ENCODE assay signal across 10 cellular contexts in the genomic region with DNA sequence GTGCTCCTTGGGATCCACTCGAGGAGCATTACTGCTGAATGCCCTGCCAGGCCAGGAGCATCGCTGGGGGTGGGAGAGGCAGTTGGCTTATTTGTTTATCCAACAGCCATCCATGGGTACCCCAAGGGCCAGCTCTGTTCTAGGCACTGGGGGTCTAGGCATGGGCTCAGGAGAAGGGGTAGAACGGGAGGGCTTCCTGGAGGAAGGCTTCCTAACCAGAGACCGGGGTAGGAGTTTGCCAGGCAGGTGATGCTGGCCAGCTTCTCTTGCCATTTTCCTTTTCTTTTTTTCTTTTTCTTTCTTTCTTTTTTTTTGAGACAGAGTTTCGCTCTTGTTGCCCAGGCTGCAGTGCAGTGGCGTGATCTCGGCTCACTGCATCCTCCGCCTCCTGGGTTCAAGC.
DNase-seq lines count a peak whose midpoint lies in the region; ATAC-seq and TF ChIP-seq lines count a peak whose summit lies in the region.
"Had no signal": no experiment of that assay in that cellular context is flagged by ENCODE, and none has a peak within 500 bp of the region (broad histone marks: within the 10 kb centered on the region; RNA-seq: fewer than 3 reads in every experiment).

No MANE protein-coding gene starts in this region.

- no peak for ATAC-seq in CD4-positive, alpha-beta T cell (ENCODE audit: poor library complexity)

- peaks cover 98% of the 10 kb centered on the region for H4K20me1 ChIP-seq in neural progenitor cell (ENCODE audit: low read depth)

- BruUV-seq in A673 (replicated peaks; lab: Mats Ljungman, UMichigan): no TSS peak

- peaks cover 100% of the 10 kb centered on the region for H3K79me2 ChIP-seq in neural progenitor cell (ENCODE audit: low read depth)

- H3K4me1 ChIP-seq in A673 (ENCODE audit: insufficient read depth, low read length, poor library complexity, severe bottlenecking): peaks cover 22% of the 10 kb centered on the region
- peaks cover 61% of the 10 kb centered on the region for H3K4me1 ChIP-seq in neural progenitor cell

- peaks cover 18% of the 10 kb centered on the region for H3K36me3 Mint-ChIP-seq in CD4-positive, alpha-beta T cell (ENCODE audit: low read depth)
- peaks cover 8% of the 10 kb centered on the region for H3K36me3 Mint-ChIP-seq in activated T-helper 1 cell treated with anti-CD3 and anti-CD28 coated beads, Interleukin-12 subunit alpha, Interleukin-12 subunit beta, Interleukin-2, Interleukin-4 antibody, amounts not matched to agents 30 ng/mL and 10 ng/mL and 1 ng/mL, durations not matched to agents 14 hours and 24 hours and 36 hours (ENCODE audit: low read depth)
- no peaks in the 10 kb centered on the region for H3K36me3 Mint-ChIP-seq in neural progenitor cell

- intact Hi-C loops in A673 (cut with micrococcal nuclease; ENCODE audit: unreplicated experiment): no loop called here
- intact Hi-C loops in CD4-positive, alpha-beta T cell (cut with DNase I, micrococcal nuclease): loop anchor here in 1 of 2 experiments (2.0 kb wide), 1 partner anchor 113 kb away; no protein-coding TSS in a partner anchor
- intact Hi-C loops in activated T-helper 1 cell treated with anti-CD3 and anti-CD28 coated beads, Interleukin-12 subunit alpha, Interleukin-12 subunit beta, Interleukin-2, Interleukin-4 antibody, amounts not matched to agents 30 ng/mL and 10 ng/mL and 1 ng/mL, durations not matched to agents 14 hours and 24 hours and 36 hours (cut with micrococcal nuclease): no loop called here
- intact Hi-C loops in head of caudate nucleus (cut with DNase I): no loop called here

- POLR2A ChIA-PET in A673 (lab: Charles Lee; ENCODE audit: low non-redundant PET): no interaction called here
- POLR2A ChIA-PET in CD4-positive, alpha-beta T cell (lab: Charles Lee): interaction anchor here (0.8 to 3.8 kb wide), 21 partner anchors 8 to 577 kb away, joined by 3 to 29 read pairs (median 9); a partner anchor contains a TSS

- no peak overlapping the region for H2AFZ ChIP-seq in neural progenitor cell (replicated peaks)

- peak overlapping the region; percentile 93 for H3K27ac Mint-ChIP-seq in CD4-positive, alpha-beta T cell
- H3K27ac Mint-ChIP-seq in activated T-helper 1 cell treated with anti-CD3 and anti-CD28 coated beads, Interleukin-12 subunit alpha, Interleukin-12 subunit beta, Interleukin-2, Interleukin-4 antibody, amounts not matched to agents 30 ng/mL and 10 ng/mL and 1 ng/mL, durations not matched to agents 14 hours and 24 hours and 36 hours: peak overlapping the region; percentile 71
- peak overlapping the region; percentile 30 for H3K27ac Mint-ChIP-seq in neural progenitor cell

- H3K9ac ChIP-seq in neural progenitor cell: no peak overlapping the region

- no peaks in the 10 kb centered on the region for H3K9me3 Mint-ChIP-seq in CD4-positive, alpha-beta T cell
- H3K9me3 Mint-ChIP-seq in activated T-helper 1 cell treated with anti-CD3 and anti-CD28 coated beads, Interleukin-12 subunit alpha, Interleukin-12 subunit beta, Interleukin-2, Interleukin-4 antibody, amounts not matched to agents 30 ng/mL and 10 ng/mL and 1 ng/mL, durations not matched to agents 14 hours and 24 hours and 36 hours: no peaks in the 10 kb centered on the region
- H3K9me3 Mint-ChIP-seq in neural progenitor cell: no peaks in the 10 kb centered on the region

- H3K9me3 ChIP-seq in A673 (ENCODE audit: low read depth, low read length, poor library complexity, severe bottlenecking) (no peaks in the 10 kb centered on the region), neural progenitor cell (ENCODE audit: low read depth) (no peaks in the 10 kb centered on the region)
- H3K9me3 ChIP-seq in CD4-positive, alpha-beta T cell (ENCODE audit: control insufficient read depth, low read length): no peaks in the 10 kb centered on the region

- TF ChIP-seq CTCF in A673 (conservative IDR thresholded peaks at IDR 0.05; ENCODE audit: low read depth, low read length) (no peak), neural progenitor cell (IDR thresholded peaks at IDR 0.05) (no peak)
- no peak for TF ChIP-seq CTCF in CD4-positive, alpha-beta T cell (IDR thresholded peaks at IDR 0.05)

- H3F3A ChIP-seq in neural progenitor cell (ENCODE audit: low read depth): peaks cover 12% of the 10 kb centered on the region

- no peaks in the 10 kb centered on the region for H3K36me3 ChIP-seq in A673 (ENCODE audit: insufficient read depth, low read length, poor library complexity, severe bottlenecking)
- no peaks in the 10 kb centered on the region for H3K36me3 ChIP-seq in neural progenitor cell

- no peaks in the 10 kb centered on the region for H3K27me3 ChIP-seq in A673 (replicated peaks; ENCODE audit: insufficient read depth, low read depth, low read length, poor library complexity)
- H3K27me3 ChIP-seq in CD4-positive, alpha-beta T cell (ENCODE audit: control insufficient read depth, insufficient read depth, low read length): no peaks in the 10 kb centered on the region
- H3K27me3 ChIP-seq in neural progenitor cell: no peaks in the 10 kb centered on the region

- CTCF ChIA-PET in A673 (lab: Charles Lee): no interaction called here
- CTCF ChIA-PET in CD4-positive, alpha-beta T cell (lab: Charles Lee): interaction anchor here (1.9 to 2.7 kb wide), 2 partner anchors 19 to 50 kb away, joined by 11 to 12 read pairs; no protein-coding TSS in a partner anchor

- peak overlapping the region; percentile 74 for H3K4me2 ChIP-seq in neural progenitor cell

- peak overlapping the region; percentile 89 for H3K4me3 Mint-ChIP-seq in CD4-positive, alpha-beta T cell
- H3K4me3 Mint-ChIP-seq in activated T-helper 1 cell treated with anti-CD3 and anti-CD28 coated beads, Interleukin-12 subunit alpha, Interleukin-12 subunit beta, Interleukin-2, Interleukin-4 antibody, amounts not matched to agents 30 ng/mL and 10 ng/mL and 1 ng/mL, durations not matched to agents 14 hours and 24 hours and 36 hours: peak overlapping the region; percentile 73
- peak overlapping the region; percentile 69 for H3K4me3 Mint-ChIP-seq in neural progenitor cell

- H3K4me1 Mint-ChIP-seq in CD4-positive, alpha-beta T cell (ENCODE audit: low read depth): peaks cover 95% of the 10 kb centered on the region
- peaks cover 77% of the 10 kb centered on the region for H3K4me1 Mint-ChIP-seq in activated T-helper 1 cell treated with anti-CD3 and anti-CD28 coated beads, Interleukin-12 subunit alpha, Interleukin-12 subunit beta, Interleukin-2, Interleukin-4 antibody, amounts not matched to agents 30 ng/mL and 10 ng/mL and 1 ng/mL, durations not matched to agents 14 hours and 24 hours and 36 hours (ENCODE audit: low read depth)
- H3K4me1 Mint-ChIP-seq in neural progenitor cell: peaks cover 81% of the 10 kb centered on the region

- no peaks in the 10 kb centered on the region for H3K27me3 Mint-ChIP-seq in CD4-positive, alpha-beta T cell
- H3K27me3 Mint-ChIP-seq in activated T-helper 1 cell treated with anti-CD3 and anti-CD28 coated beads, Interleukin-12 subunit alpha, Interleukin-12 subunit beta, Interleukin-2, Interleukin-4 antibody, amounts not matched to agents 30 ng/mL and 10 ng/mL and 1 ng/mL, durations not matched to agents 14 hours and 24 hours and 36 hours (ENCODE audit: insufficient read depth): no peaks in the 10 kb centered on the region
- H3K27me3 Mint-ChIP-seq in neural progenitor cell (ENCODE audit: insufficient read depth, low read depth): peaks cover 8% of the 10 kb centered on the region

- no peak for DNase-seq in A673 (ENCODE audit: low spot score)
- no peak for DNase-seq in CD4-positive, alpha-beta T cell
- DNase-seq in activated T-helper 1 cell treated with anti-CD3 and anti-CD28 coated beads, Interleukin-12 subunit alpha, Interleukin-12 subunit beta, Interleukin-2, Interleukin-4 antibody, amounts not matched to agents 30 ng/mL and 10 ng/mL and 1 ng/mL, durations not matched to agents 14 hours and 24 hours and 36 hours (ENCODE audit: low spot score): no peak
- DNase-seq in neural progenitor cell (ENCODE audit: low spot score): no peak
- no peak for DNase-seq in NCI-H1694 treated with DMSO at 0.1 percent for 48 hours (lab: John Stamatoyannopoulos, UW)
- DNase-seq in amniotic stem cell (lab: John Stamatoyannopoulos, UW): no peak
- DNase-seq in head of caudate nucleus: no peak
- DNase-seq: Calu3, NCI-H1092 treated with DMSO at 0.1 percent for 48 hours, NCI-H510A had no signal

- H3K27ac ChIP-seq in A673 (ENCODE audit: low read depth, low read length, poor library complexity, severe bottlenecking): peak overlapping the region; percentile 30
- peak overlapping the region; percentile 32 for H3K27ac ChIP-seq in CD4-positive, alpha-beta T cell (ENCODE audit: low read depth, low read length)
- H3K27ac ChIP-seq in neural progenitor cell: peak overlapping the region; percentile 75

- H3K4me3 ChIP-seq in A673 (ENCODE audit: low read depth, low read length, poor library complexity, severe bottlenecking) (no peak overlapping the region), neural progenitor cell (no peak overlapping the region)

Comparison
In these comparisons a context has a peak if more than half of its experiments do, and no peak if none do; other contexts are left out.
1. H3K27ac Mint-ChIP-seq: peak in every context shown above with its lines; median percentile 93 in CD4-positive, alpha-beta T cell; 71 in activated T-helper 1 cell treated with anti-CD3 and anti-CD28 coated beads, Interleukin-12 subunit alpha, Interleukin-12 subunit beta, Interleukin-2, Interleukin-4 antibody, amounts not matched to agents 30 ng/mL and 10 ng/mL and 1 ng/mL, durations not matched to agents 14 hours and 24 hours and 36 hours; 30 in neural progenitor cell.